ENCODE assay signal across 10 cellular contexts in the genomic region with DNA sequence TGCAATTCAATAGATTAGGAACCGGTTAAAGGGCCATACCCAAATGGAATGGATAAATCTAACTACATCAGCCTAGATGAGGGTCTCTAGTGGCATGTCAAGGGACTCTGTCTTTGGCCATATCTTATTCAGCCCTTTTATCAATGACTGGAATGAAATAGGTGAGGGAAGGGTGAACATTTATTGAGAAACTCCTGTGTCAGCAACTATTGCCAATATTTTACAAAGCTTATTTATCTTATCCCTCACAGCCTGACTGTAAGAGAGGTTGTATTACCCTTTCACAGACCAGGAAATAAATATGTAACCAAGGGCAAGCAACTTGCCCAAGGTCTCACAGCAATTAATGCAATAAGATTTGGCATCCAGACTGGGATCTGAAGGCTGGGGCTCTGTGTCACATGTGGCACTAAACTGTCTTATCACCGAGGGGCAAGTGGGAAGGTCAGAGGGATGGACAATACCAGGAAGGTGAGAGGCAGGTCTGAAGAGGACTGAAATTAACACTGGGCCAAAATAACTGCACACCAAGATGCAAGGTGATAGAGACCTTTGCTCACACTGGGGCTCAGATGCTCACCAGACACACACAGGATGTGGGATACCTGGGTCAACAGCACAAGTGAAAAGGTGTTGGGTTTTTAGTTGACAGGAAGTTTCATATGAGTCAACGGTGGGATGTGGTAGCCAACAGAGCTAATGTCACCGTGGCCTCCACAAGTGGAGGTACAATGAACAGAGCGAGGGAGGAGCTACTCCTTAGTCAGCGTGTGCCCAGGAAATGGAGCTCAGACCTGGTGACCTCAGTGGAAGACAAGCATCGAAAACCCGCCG.
A peak's percentile ranks its signal among the peaks of the same experiment; 100 is the strongest.
DNase-seq lines count a peak whose midpoint lies in the region; ATAC-seq, FAIRE-seq and TF ChIP-seq lines count a peak whose summit lies in the region.
"Had no signal": no experiment of that assay in that cellular context is flagged by ENCODE, and none has a peak within 500 bp of the region (broad histone marks: within the 10 kb centered on the region; RNA-seq: fewer than 3 reads in every experiment).

No MANE protein-coding gene starts in this region.

- DNase-seq in CD4-positive, CD25-positive, alpha-beta regulatory T cell = peak; percentile 13 to 94 (median 77)
- DNase-seq in MM.1S (peak; percentile 95), RCC 7860 (ENCODE audit: low spot score) (no peak), NCI-H128 (lab: John Stamatoyannopoulos, UW; ENCODE audit: unreplicated experiment) (no peak), HUDEP-2 (lab: John Stamatoyannopoulos, UW; ENCODE audit: unreplicated experiment in 76 of 76) (no peak)
- DNase-seq in activated naive CD4-positive, alpha-beta T cell treated with anti-CD3 and anti-CD28 coated beads for 36 hours = peak; percentile 90
- DNase-seq in stimulated activated CD8-positive, alpha-beta memory T cell treated with anti-CD3 and anti-CD28 coated beads, Interleukin-4, amount 100 ng/mL, for 1 hour (ENCODE audit: low read depth in 2 of 2, low spot score in 1 of 2) = peak; percentile 44 to 47

- no peak for TF ChIP-seq CTCF in MM.1S (IDR thresholded peaks at IDR 0.05; ENCODE audit: low read length)

- peak overlapping the region; percentile 32 for H3K4me3 ChIP-seq in CD4-positive, CD25-positive, alpha-beta regulatory T cell (ENCODE audit: low read depth, low read length)
- H3K4me3 ChIP-seq in MM.1S (ENCODE audit: low read length) = no peak overlapping the region
- H3K4me3 ChIP-seq: BLaER1 had no signal

- no peak for FAIRE-seq in RCC 7860 (lab: Jason Lieb, UNC)

- peaks cover 0 to 16% (median 2%) of the 10 kb centered on the region in 7 donors for H3K9me3 Mint-ChIP-seq in CD4-positive, CD25-positive, alpha-beta regulatory T cell
- H3K9me3 Mint-ChIP-seq in activated naive CD4-positive, alpha-beta T cell treated with anti-CD3 and anti-CD28 coated beads for 36 hours = peaks cover 4% of the 10 kb centered on the region

- H2AFZ ChIP-seq in MM.1S (ENCODE audit: low read length) = no peak overlapping the region

- H3K27ac Mint-ChIP-seq in CD4-positive, CD25-positive, alpha-beta regulatory T cell = peak overlapping the region; percentile 27 to 61 (median 54)
- peak overlapping the region; percentile 73 for H3K27ac Mint-ChIP-seq in activated naive CD4-positive, alpha-beta T cell treated with anti-CD3 and anti-CD28 coated beads for 36 hours

- H3K4me1 ChIP-seq in CD4-positive, CD25-positive, alpha-beta regulatory T cell (ENCODE audit: control insufficient read depth, insufficient read depth, low read length, poor library complexity, severe bottlenecking) = peaks cover 26% of the 10 kb centered on the region
- peaks cover 35% of the 10 kb centered on the region for H3K4me1 ChIP-seq in MM.1S (ENCODE audit: low read length)

- H3F3A ChIP-seq in MM.1S (ENCODE audit: insufficient read depth, low read length) = peaks cover 23% of the 10 kb centered on the region

- intact Hi-C loops in activated naive CD4-positive, alpha-beta T cell treated with anti-CD3 and anti-CD28 coated beads for 36 hours (cut with micrococcal nuclease) = loop anchor here (1.0 to 10.0 kb wide), 9 partner anchors 35 to 779 kb away; a partner anchor contains a TSS

- H3K4me1 Mint-ChIP-seq in CD4-positive, CD25-positive, alpha-beta regulatory T cell = peaks cover 8 to 43% (median 27%) of the 10 kb centered on the region in 4 donors
- H3K4me1 Mint-ChIP-seq in activated naive CD4-positive, alpha-beta T cell treated with anti-CD3 and anti-CD28 coated beads for 36 hours (ENCODE audit: low read depth) = peaks cover 55% of the 10 kb centered on the region

- H3K9ac ChIP-seq in MM.1S (ENCODE audit: low read length) = no peak overlapping the region
- H3K9ac ChIP-seq: BLaER1 had no signal

- no peaks in the 10 kb centered on the region for H3K79me2 ChIP-seq in MM.1S (ENCODE audit: low read length)

- peak; percentile 96 for ATAC-seq in CD4-positive, CD25-positive, alpha-beta regulatory T cell (ENCODE audit: low read depth in 2 of 2)
- peak; percentile 78 for ATAC-seq in GM21526 (IDR thresholded peaks at IDR 0.05; ENCODE audit: low FRiP score, unreplicated experiment)

- no peaks in the 10 kb centered on the region for H3K9me2 ChIP-seq in MM.1S (replicated peaks; ENCODE audit: insufficient read depth, low read length)

- no peaks in the 10 kb centered on the region for H3K36me3 Mint-ChIP-seq in CD4-positive, CD25-positive, alpha-beta regulatory T cell
- no peaks in the 10 kb centered on the region for H3K36me3 Mint-ChIP-seq in activated naive CD4-positive, alpha-beta T cell treated with anti-CD3 and anti-CD28 coated beads for 36 hours (ENCODE audit: low read depth)

- CTCF ChIA-PET in activated naive CD4-positive, alpha-beta T cell treated with anti-CD3 and anti-CD28 coated beads for 36 hours (lab: Charles Lee) = no interaction called here

- H3K27me3 ChIP-seq in CD4-positive, CD25-positive, alpha-beta regulatory T cell (ENCODE audit: control insufficient read depth, insufficient read depth, low read length) = peaks cover 8% of the 10 kb centered on the region
- peaks cover 7% of the 10 kb centered on the region for H3K27me3 ChIP-seq in MM.1S (replicated peaks; ENCODE audit: insufficient read depth, low read length)
- H3K27me3 ChIP-seq: BLaER1 had no signal

- H3K27me3 Mint-ChIP-seq in CD4-positive, CD25-positive, alpha-beta regulatory T cell = peaks cover 24% of the 10 kb centered on the region
- no peaks in the 10 kb centered on the region for H3K27me3 Mint-ChIP-seq in activated naive CD4-positive, alpha-beta T cell treated with anti-CD3 and anti-CD28 coated beads for 36 hours (ENCODE audit: low read depth)

- H3K27ac ChIP-seq in CD4-positive, CD25-positive, alpha-beta regulatory T cell (ENCODE audit: insufficient read depth, low read length, poor library complexity, severe bottlenecking) = no peak overlapping the region
- peak overlapping the region; percentile 57; the same call in 1 of the 2 replicates for H3K27ac ChIP-seq in MM.1S (ENCODE audit: low read length)
- H3K27ac ChIP-seq: BLaER1 had no signal

- peaks cover 5 to 7% of the 10 kb centered on the region in 2 experiments for H3K9me3 ChIP-seq in CD4-positive, CD25-positive, alpha-beta regulatory T cell (ENCODE audit: control insufficient read depth in 2 of 2, low read length in 2 of 2)
- no peaks in the 10 kb centered on the region for H3K9me3 ChIP-seq in MM.1S (replicated peaks; ENCODE audit: insufficient read depth, low read length)

- no peaks in the 10 kb centered on the region for H3K36me3 ChIP-seq in CD4-positive, CD25-positive, alpha-beta regulatory T cell (ENCODE audit: control insufficient read depth, insufficient read depth, low read length)
- no peaks in the 10 kb centered on the region for H3K36me3 ChIP-seq in MM.1S (replicated peaks; ENCODE audit: insufficient read depth, low read length)
- H3K36me3 ChIP-seq: BLaER1 had no signal

- peak overlapping the region; percentile 47 for H3K4me2 ChIP-seq in MM.1S (ENCODE audit: low read depth, low read length)
- H3K4me2 ChIP-seq: BLaER1 had no signal

- no peaks in the 10 kb centered on the region for H4K20me1 ChIP-seq in MM.1S (ENCODE audit: insufficient read depth, low read length)
- H4K20me1 ChIP-seq: BLaER1 had no signal

- H3K4me3 Mint-ChIP-seq in CD4-positive, CD25-positive, alpha-beta regulatory T cell = peak overlapping the region; percentile 13 to 74 (median 40)
- H3K4me3 Mint-ChIP-seq in activated naive CD4-positive, alpha-beta T cell treated with anti-CD3 and anti-CD28 coated beads for 36 hours = no peak overlapping the region
- H3K4me3 Mint-ChIP-seq: neural crest cell had no signal

Comparison
In these comparisons a context has a peak if more than half of its experiments do, and no peak if none do; other contexts are left out.
1. DNase-seq: peak in CD4-positive, CD25-positive, alpha-beta regulatory T cell (3 of 3), MM.1S (single experiment), activated naive CD4-positive, alpha-beta T cell treated with anti-CD3 and anti-CD28 coated beads for 36 hours (single experiment) and stimulated activated CD8-positive, alpha-beta memory T cell treated with anti-CD3 and anti-CD28 coated beads, Interleukin-4, amount 100 ng/mL, for 1 hour (2 of 2); none in RCC 7860 (single experiment), NCI-H128 (single experiment) and HUDEP-2 (0 of 76).